ENCODE assay signal across 1 cellular context in genomic region chr7:151368136-151368571, GRCh38.
TF ChIP-seq lines count a peak whose summit lies in the region.

No MANE protein-coding gene starts in this region.

TF ChIP-seq in SK-N-SH treated with all-trans-retinoic acid at 6 μM for 48 hours, 23 proteins besides CTCF, POLR2A, EP300 and RAD21 (continued from another document):
- TF ChIP-seq POU6F1 (CRISPR knock-in tag; IDR thresholded peaks at IDR 0.05; ENCODE audit: borderline replicate concordance, low read depth) = no peak
- no peak; the same call in 1 of the 2 replicates for TF ChIP-seq ZNF70 (CRISPR knock-in tag; IDR thresholded peaks at IDR 0.05)
- peak; percentile 49; the same call in 1 of the 2 replicates for TF ChIP-seq ESRRG (CRISPR knock-in tag; IDR thresholded peaks at IDR 0.05)
